10 cellular contexts compared by ENCODE assay signal in genomic region chr13:113802090-113802531, GRCh38. TPM values are rescaled to one million over a fixed set of nuclear protein-coding genes. Genes with fewer than 3 reads are reported as not detected.
DNase-seq lines count a peak whose midpoint lies in the region; ATAC-seq and TF ChIP-seq lines count a peak whose summit lies in the region.
"Had no signal": no experiment of that assay in that cellular context is flagged by ENCODE, and none has a peak within 500 bp of the region (broad histone marks: within the 10 kb centered on the region; RNA-seq: fewer than 3 reads in every experiment).

No MANE protein-coding gene starts in this region.

- H2AFZ ChIP-seq in fibroblast of lung (ENCODE audit: low read length) (peak overlapping the region; percentile 19), neuron (ENCODE audit: low read depth, low read length) (peak overlapping the region; percentile 16)
- H2AFZ ChIP-seq: PC-9 had no signal

- DNase-seq in EH (ENCODE audit: low read depth) (peak; percentile 75), OCI-M1 (lab: John Stamatoyannopoulos, UW) (peak; percentile 11), fibroblast of lung (ENCODE audit: low read depth in 2 of 2) (peak; percentile 72 to 83), NCI-H1092 (lab: John Stamatoyannopoulos, UW) (no peak), NCI-H345 (lab: John Stamatoyannopoulos, UW) (no peak)
- no peak for DNase-seq in stimulated activated naive CD8-positive, alpha-beta T cell treated with anti-CD3 and anti-CD28 coated beads, Interleukin-15, amount 100 ng/mL, for 72 hours
- DNase-seq: activated naive CD8-positive, alpha-beta T cell treated with anti-CD3 and anti-CD28 coated beads for 36 hours had no signal

- H3K9me3 Mint-ChIP-seq in stimulated activated naive CD8-positive, alpha-beta T cell treated with anti-CD3 and anti-CD28 coated beads, Interleukin-15, amount 100 ng/mL, for 72 hours, result no peaks in the 10 kb centered on the region
- H3K9me3 Mint-ChIP-seq: activated naive CD8-positive, alpha-beta T cell treated with anti-CD3 and anti-CD28 coated beads for 36 hours had no signal

- no peaks in the 10 kb centered on the region for H3K4me1 Mint-ChIP-seq in stimulated activated naive CD8-positive, alpha-beta T cell treated with anti-CD3 and anti-CD28 coated beads, Interleukin-15, amount 100 ng/mL, for 72 hours
- H3K4me1 Mint-ChIP-seq: activated naive CD8-positive, alpha-beta T cell treated with anti-CD3 and anti-CD28 coated beads for 36 hours had no signal

- TF ChIP-seq CTCF in fibroblast of lung (conservative IDR thresholded peaks at IDR 0.05 in 1 of 2, IDR thresholded peaks at IDR 0.05 in 1 of 2; ENCODE audit: low read depth in 1 of 2, low read length in 2 of 2), result no peak

- H3K4me3 ChIP-seq in fibroblast of lung (replicated peaks in 1 of 4; ENCODE audit: control extremely low read depth in 1 of 4, insufficient read depth in 1 of 4, low read depth in 3 of 4, low read length in 4 of 4) (no peak overlapping the region), neuron (ENCODE audit: low read length) (no peak overlapping the region)
- H3K4me3 ChIP-seq: PC-9 had no signal

- H3K4me2 ChIP-seq in fibroblast of lung (ENCODE audit: extremely low read depth, insufficient read depth, low read length), result peak overlapping the region; percentile 51
- H3K4me2 ChIP-seq: PC-9 had no signal

- no peaks in the 10 kb centered on the region for H3K36me3 ChIP-seq in fibroblast of lung (ENCODE audit: control insufficient read depth, insufficient read depth, low read length)
- no peaks in the 10 kb centered on the region for H3K36me3 ChIP-seq in neuron (ENCODE audit: insufficient read depth, low read length)

- H3K9me3 ChIP-seq in fibroblast of lung (ENCODE audit: control insufficient read depth, insufficient read depth, low read depth, low read length), result no peaks in the 10 kb centered on the region
- H3K9me3 ChIP-seq in neuron (ENCODE audit: low read length), result peaks cover 2% of the 10 kb centered on the region

- H3K27me3 ChIP-seq in fibroblast of lung (ENCODE audit: control insufficient read depth, insufficient read depth, low read length) (no peaks in the 10 kb centered on the region), neuron (ENCODE audit: insufficient read depth, low read length) (no peaks in the 10 kb centered on the region)

- ATAC-seq in GM21619 (IDR thresholded peaks at IDR 0.05; ENCODE audit: unreplicated experiment), result no peak
- no peak for ATAC-seq in stimulated activated naive CD8-positive, alpha-beta T cell treated with anti-CD3 and anti-CD28 coated beads, Interleukin-15, amount 100 ng/mL, for 72 hours

- H3K27ac ChIP-seq in fibroblast of lung (ENCODE audit: insufficient read depth, low read length), result peak overlapping the region; percentile 12
- H3K27ac ChIP-seq: PC-9 had no signal

- no peak overlapping the region for H3K4me3 Mint-ChIP-seq in stimulated activated naive CD8-positive, alpha-beta T cell treated with anti-CD3 and anti-CD28 coated beads, Interleukin-15, amount 100 ng/mL, for 72 hours
- H3K4me3 Mint-ChIP-seq: activated naive CD8-positive, alpha-beta T cell treated with anti-CD3 and anti-CD28 coated beads for 36 hours had no signal

- no peaks in the 10 kb centered on the region for H3K79me2 ChIP-seq in fibroblast of lung (ENCODE audit: control insufficient read depth, insufficient read depth, low read length)

- no peak overlapping the region for H3K9ac ChIP-seq in fibroblast of lung (ENCODE audit: insufficient read depth, low read length)

- peaks cover 6% of the 10 kb centered on the region for H3K4me1 ChIP-seq in fibroblast of lung (ENCODE audit: control insufficient read depth, extremely low read depth, insufficient read depth, low read length)
- H3K4me1 ChIP-seq in neuron (ENCODE audit: insufficient read depth, low read length), result peaks cover 7% of the 10 kb centered on the region

- H3K27me3 Mint-ChIP-seq in stimulated activated naive CD8-positive, alpha-beta T cell treated with anti-CD3 and anti-CD28 coated beads, Interleukin-15, amount 100 ng/mL, for 72 hours, result no peaks in the 10 kb centered on the region
- H3K27me3 Mint-ChIP-seq: activated naive CD8-positive, alpha-beta T cell treated with anti-CD3 and anti-CD28 coated beads for 36 hours had no signal

- H3K27ac Mint-ChIP-seq in stimulated activated naive CD8-positive, alpha-beta T cell treated with anti-CD3 and anti-CD28 coated beads, Interleukin-15, amount 100 ng/mL, for 72 hours, result no peak overlapping the region
- H3K27ac Mint-ChIP-seq: activated naive CD8-positive, alpha-beta T cell treated with anti-CD3 and anti-CD28 coated beads for 36 hours had no signal

- no peaks in the 10 kb centered on the region for H4K20me1 ChIP-seq in fibroblast of lung (ENCODE audit: control insufficient read depth, extremely low read depth, insufficient read depth, low read length)

RNA-seq across cellular contexts. Expression of gene TMEM255B, which starts 43.1 kb away (rescaled TPM):
- 0.26 and 10.4 TPM in 2 replicates for total RNA-seq in fibroblast of lung
- 2.4 and 4.7 TPM in 2 replicates for polyA plus RNA-seq in fibroblast of lung
- polyA plus RNA-seq in fibroblast of lung (2012), result 3.7 and 6.4 TPM in 2 replicates
- polyA minus RNA-seq in fibroblast of lung (ENCODE audit: low replicate concordance), result 3.4 TPM in 1 of 2 replicates, not detected in the other

Comparison
In these comparisons a context has a peak if more than half of its experiments do, and no peak if none do; other contexts are left out.
1. DNase-seq: peak in EH (single experiment), OCI-M1 (single experiment) and fibroblast of lung (2 of 2); none in stimulated activated naive CD8-positive, alpha-beta T cell treated with anti-CD3 and anti-CD28 coated beads, Interleukin-15, amount 100 ng/mL, for 72 hours (0 of 2), NCI-H1092 (single experiment) and NCI-H345 (single experiment).